Comparison of ENCODE assay signal across 23 cellular contexts in genomic region chr11:36317992-36318391, GRCh38.
"Had no signal": no experiment of that assay in that cellular context is flagged by ENCODE, and none has a peak within 500 bp of the region (broad histone marks: within the 10 kb centered on the region; RNA-seq: fewer than 3 reads in every experiment).

No MANE protein-coding gene starts in this region.

- ATAC-seq: foreskin keratinocyte, heart left ventricle, left lung, right lobe of liver had no signal

- H3K9me3 ChIP-seq: esophagus muscularis mucosa, heart left ventricle, left lung, right lobe of liver, tibial nerve had no signal

- H3K4me1 ChIP-seq: esophagus muscularis mucosa, left lung, right lobe of liver, tibial nerve had no signal

- H3K27ac ChIP-seq: brain microvascular endothelial cell, esophagus muscularis mucosa, foreskin keratinocyte, heart left ventricle, left lung, right lobe of liver, tibial nerve had no signal

- H3K27me3 ChIP-seq: brain microvascular endothelial cell, heart left ventricle, left lung, right lobe of liver, tibial nerve had no signal

- H3K36me3 ChIP-seq: brain microvascular endothelial cell, esophagus muscularis mucosa, heart left ventricle, left lung, right lobe of liver, tibial nerve had no signal

- H3K4me3 ChIP-seq: esophagus muscularis mucosa, heart left ventricle, left lung, lung, right lobe of liver, tibial nerve had no signal

- DNase-seq: activated CD4-positive, alpha-beta memory T cell treated with anti-CD3 and anti-CD28 coated beads for 36 hours; activated CD4-positive, alpha-beta T cell treated with anti-CD3 and anti-CD28 coated beads, Interleukin-2, amount 10 ng/mL, durations not matched to agents 24 days and 14 days; activated CD4-positive, CD25-positive, alpha-beta regulatory T cell treated with anti-CD3 and anti-CD28 coated beads, Interleukin-2, amount 50 U/mL, for 72 hours; activated CD8-positive, alpha-beta memory T cell treated with anti-CD3 and anti-CD28 coated beads, Interleukin-2, amount 50 U/mL, for 4 hours; activated gamma-delta T cell; activated naive CD4-positive, alpha-beta T cell treated with anti-CD3 and anti-CD28 coated beads, Interleukin-2, amount 50 U/mL, for 16 hours; activated T-cell treated with anti-CD3 and anti-CD28 coated beads, Interleukin-2, amount 50 U/mL, for 24 hours; amniotic stem cell; brain microvascular endothelial cell; caudate nucleus; endodermal cell; foreskin keratinocyte; heart left ventricle; hypothalamus; kidney glomerular epithelial cell; left lung; right lobe of liver; stimulated activated CD4-positive, alpha-beta T cell treated with anti-CD3 and anti-CD28 coated beads, Interleukin-2, amount 100 ng/mL, for 48 hours; stimulated activated naive CD4-positive, alpha-beta T cell treated with Interleukin-2 at 50 U/mL for 16 hours; T-helper 2 cell had no signal
